Comparison of ENCODE assay signal across 1 cellular context in genomic region chr16:26985100-26986065, GRCh38.
TF ChIP-seq lines count a peak whose summit lies in the region.

No MANE protein-coding gene starts in this region.

TF ChIP-seq in K562, 482 proteins besides CTCF, POLR2A, EP300 and RAD21 (continued from another document and continues in another):
- TF ChIP-seq NBN (IDR thresholded peaks at IDR 0.05; ENCODE audit: low read depth) (no peak), NKRF (IDR thresholded peaks at IDR 0.05; ENCODE audit: borderline replicate concordance) (no peak), KLF13 (tag; IDR thresholded peaks at IDR 0.05; ENCODE audit: borderline replicate concordance, low read depth) (no peak), ZNF3 (CRISPR knock-in tag; IDR thresholded peaks at IDR 0.05) (no peak), PTTG1 (tag; IDR thresholded peaks at IDR 0.05; ENCODE audit: low read depth) (peak; percentile 80), TCF7 (IDR thresholded peaks at IDR 0.05; ENCODE audit: borderline replicate concordance) (no peak), ZNF583 (CRISPR knock-in tag; IDR thresholded peaks at IDR 0.05) (no peak), PTBP1 (IDR thresholded peaks at IDR 0.05; ENCODE audit: low read depth, low read length) (no peak), RERE (CRISPR knock-in tag; IDR thresholded peaks at IDR 0.05; ENCODE audit: borderline replicate concordance) (no peak), NR2C2 (CRISPR knock-in tag; IDR thresholded peaks at IDR 0.05) (no peak), NR2C2 (tag; IDR thresholded peaks at IDR 0.05) (peak; percentile 67), ZBTB11 (CRISPR knock-in tag; IDR thresholded peaks at IDR 0.05) (peak in 1 of 3 experiments; percentile 28; a peak in 1 of 6 replicates), ELK1 (CRISPR knock-in tag; IDR thresholded peaks at IDR 0.05) (no peak), CAMTA2 (CRISPR knock-in tag; conservative IDR thresholded peaks at IDR 0.05) (no peak), RFX1 (IDR thresholded peaks at IDR 0.05) (peak; percentile 78), FOXK1 (CRISPR knock-in tag; IDR thresholded peaks at IDR 0.05; ENCODE audit: borderline replicate concordance) (no peak), PKNOX1 (IDR thresholded peaks at IDR 0.05) (no peak), ARID3B (CRISPR knock-in tag; IDR thresholded peaks at IDR 0.05; ENCODE audit: borderline replicate concordance) (no peak), PURB (CRISPR knock-in tag; IDR thresholded peaks at IDR 0.05; ENCODE audit: low read depth) (no peak), ELF1 (tag; IDR thresholded peaks at IDR 0.05) (no peak), PTRF (tag; IDR thresholded peaks at IDR 0.05) (peak; percentile 75), MCM7 (IDR thresholded peaks at IDR 0.05) (no peak), ESRRA (IDR thresholded peaks at IDR 0.05; ENCODE audit: borderline replicate concordance, low read depth) (peak; percentile 92), HCFC1 (IDR thresholded peaks at IDR 0.05; ENCODE audit: low read depth, low read length) (no peak), NFRKB (IDR thresholded peaks at IDR 0.05; ENCODE audit: low read depth) (no peak), WHSC1 (IDR thresholded peaks at IDR 0.05; ENCODE audit: low read length) (no peak), HDAC3 (IDR thresholded peaks at IDR 0.05; ENCODE audit: borderline replicate concordance, partially characterized antibody) (no peak), ZFP1 (CRISPR knock-in tag; IDR thresholded peaks at IDR 0.05) (no peak), ZNF740 (CRISPR knock-in tag; IDR thresholded peaks at IDR 0.05) (no peak), ZNF740 (tag; IDR thresholded peaks at IDR 0.05) (peak in 1 of 2 experiments; percentile 90; a peak in 2 of 4 replicates), STAT5A (IDR thresholded peaks at IDR 0.05; ENCODE audit: borderline replicate concordance, low read length) (no peak), ARID3A (IDR thresholded peaks at IDR 0.05; ENCODE audit: borderline replicate concordance, low read depth, low read length) (no peak), ZNF639 (CRISPR knock-in tag; conservative IDR thresholded peaks at IDR 0.05 in 1 of 2, IDR thresholded peaks at IDR 0.05 in 1 of 2) (peak in 1 of 2 experiments; percentile 76; a peak in 2 of 4 replicates), ZNF584 (CRISPR knock-in tag; IDR thresholded peaks at IDR 0.05; ENCODE audit: low read depth) (peak; percentile 70; the same call in 1 of the 2 replicates), BCLAF1 (IDR thresholded peaks at IDR 0.05; ENCODE audit: borderline replicate concordance in 1 of 2, control insufficient read depth in 1 of 2, low read depth in 2 of 2, low read length in 1 of 2) (no peak)
